Comparison of ENCODE assay signal across 23 cellular contexts in genomic region chr2:42076357-42076921, GRCh38. TPM values are rescaled to one million over a fixed set of nuclear protein-coding genes. Genes with fewer than 3 reads are reported as not detected.
DNase-seq lines count a peak whose midpoint lies in the region; ATAC-seq and TF ChIP-seq lines count a peak whose summit lies in the region.
"Had no signal": no experiment of that assay in that cellular context is flagged by ENCODE, and none has a peak within 500 bp of the region (broad histone marks: within the 10 kb centered on the region; RNA-seq: fewer than 3 reads in every experiment).

No MANE protein-coding gene starts in this region.

- no peak overlapping the region for H3K4me3 ChIP-seq in BLaER1
- no peak overlapping the region for H3K4me3 ChIP-seq in hepatocyte
- H3K4me3 ChIP-seq in naive thymus-derived CD4-positive, alpha-beta T cell (ENCODE audit: low read length), result no peak overlapping the region
- H3K4me3 ChIP-seq: A549, GM12878 had no signal

- no peaks in the 10 kb centered on the region for H3K27me3 Mint-ChIP-seq in Calu3 (ENCODE audit: unreplicated experiment)
- H3K27me3 Mint-ChIP-seq in naive thymus-derived CD4-positive, alpha-beta T cell, result peaks cover 0 to 18% (median 12%) of the 10 kb centered on the region in 5 donors

- intact Hi-C loops in Calu3 (cut with micrococcal nuclease; ENCODE audit: unreplicated experiment), result loop anchor here (2.0 kb wide), 1 partner anchor 270 kb away; no protein-coding TSS in a partner anchor
- intact Hi-C loops in naive thymus-derived CD4-positive, alpha-beta T cell (cut with micrococcal nuclease), result no loop called here

- H3K36me3 ChIP-seq in BLaER1 (no peaks in the 10 kb centered on the region), hepatocyte (replicated peaks; ENCODE audit: insufficient read depth, low read depth) (no peaks in the 10 kb centered on the region)
- no peaks in the 10 kb centered on the region for H3K36me3 ChIP-seq in naive thymus-derived CD4-positive, alpha-beta T cell (ENCODE audit: control insufficient read depth in 2 of 3, insufficient read depth in 3 of 3, low read length in 3 of 3)
- H3K36me3 ChIP-seq: BE2C had no signal

- no peak for TF ChIP-seq CTCF in Calu3 (IDR thresholded peaks at IDR 0.05; ENCODE audit: unreplicated experiment)
- no peak for TF ChIP-seq CTCF in hepatocyte (IDR thresholded peaks at IDR 0.05; ENCODE audit: poor library complexity)

- no peaks in the 10 kb centered on the region for H3K36me3 Mint-ChIP-seq in Calu3 (ENCODE audit: insufficient read depth, unreplicated experiment)
- H3K36me3 Mint-ChIP-seq in naive thymus-derived CD4-positive, alpha-beta T cell, result no peaks in the 10 kb centered on the region
- H3K36me3 Mint-ChIP-seq: CD4-positive, CD25-positive, alpha-beta regulatory T cell; CD8-positive, alpha-beta T cell had no signal

- DNase-seq in Calu3 (peak; percentile 31), LoVo (ENCODE audit: low spot score) (peak; percentile 65), hepatocyte (ENCODE audit: low spot score) (peak; percentile 26), NCI-H82 treated with DMSO at 0.1 percent for 48 hours (lab: John Stamatoyannopoulos, UW; ENCODE audit: unreplicated experiment) (no peak), NCI-H2081 treated with DMSO at 0.1 percent for 48 hours (lab: John Stamatoyannopoulos, UW) (no peak), dedifferentiated amniotic fluid mesenchymal stem cell (ENCODE audit: extremely low spot score) (no peak)
- no peak for DNase-seq in naive thymus-derived CD4-positive, alpha-beta T cell
- DNase-seq: 8988T; ACHN; AML-193; BE2C; Caco-2; CD4-positive, CD25-positive, alpha-beta regulatory T cell; CD8-positive, alpha-beta T cell; DMS79; EL; GDM1; GOT3; HCEC 1CT had no signal

- no peak for ATAC-seq in naive thymus-derived CD4-positive, alpha-beta T cell
- ATAC-seq: CD8-positive, alpha-beta T cell; GM12878 had no signal

- no peak overlapping the region for H3K27ac Mint-ChIP-seq in Calu3 (ENCODE audit: unreplicated experiment)
- no peak overlapping the region for H3K27ac Mint-ChIP-seq in naive thymus-derived CD4-positive, alpha-beta T cell
- H3K27ac Mint-ChIP-seq: CD8-positive, alpha-beta T cell had no signal

- H3K27ac ChIP-seq in BLaER1 (no peak overlapping the region), hepatocyte (peak overlapping the region; percentile 42)
- H3K27ac ChIP-seq in naive thymus-derived CD4-positive, alpha-beta T cell (ENCODE audit: low read depth, low read length), result no peak overlapping the region
- H3K27ac ChIP-seq: C4-2B had no signal

- no peak overlapping the region for H2AFZ ChIP-seq in hepatocyte

- H3K4me1 ChIP-seq in BLaER1, result peaks cover 43% of the 10 kb centered on the region
- peaks cover 15% of the 10 kb centered on the region for H3K4me1 ChIP-seq in hepatocyte (ENCODE audit: insufficient read depth)
- H3K4me1 ChIP-seq in naive thymus-derived CD4-positive, alpha-beta T cell (ENCODE audit: control insufficient read depth in 2 of 2, insufficient read depth in 2 of 2, low read length in 2 of 2), result no peaks in the 10 kb centered on the region

- 81% methylated on average over 7 of the region's 7 CpGs for WGBS in hepatocyte (ENCODE audit: low lambda C conversion rate, missing lambda C conversion rate)

- H3K4me3 Mint-ChIP-seq in Calu3 (ENCODE audit: low read depth, unreplicated experiment), result no peak overlapping the region
- no peak overlapping the region for H3K4me3 Mint-ChIP-seq in naive thymus-derived CD4-positive, alpha-beta T cell
- H3K4me3 Mint-ChIP-seq: CD4-positive, CD25-positive, alpha-beta regulatory T cell; CD8-positive, alpha-beta T cell had no signal

- no peaks in the 10 kb centered on the region for H3K9me3 Mint-ChIP-seq in Calu3 (ENCODE audit: low read depth, unreplicated experiment)
- peaks cover 0 to 2% (median 0%) of the 10 kb centered on the region in 11 donors for H3K9me3 Mint-ChIP-seq in naive thymus-derived CD4-positive, alpha-beta T cell
- H3K9me3 Mint-ChIP-seq: CD8-positive, alpha-beta T cell had no signal

- BruUV-seq in Calu3 (replicated peaks; lab: Mats Ljungman, UMichigan), result no TSS peak

- H3K4me1 Mint-ChIP-seq in Calu3 (ENCODE audit: low read depth, unreplicated experiment), result peaks cover 30% of the 10 kb centered on the region
- H3K4me1 Mint-ChIP-seq in naive thymus-derived CD4-positive, alpha-beta T cell, result no peaks in the 10 kb centered on the region

- H3K27me3 ChIP-seq in BLaER1 (no peaks in the 10 kb centered on the region), hepatocyte (no peaks in the 10 kb centered on the region)
- H3K27me3 ChIP-seq in naive thymus-derived CD4-positive, alpha-beta T cell (ENCODE audit: control insufficient read depth in 2 of 2, insufficient read depth in 2 of 2, low read length in 2 of 2), result no peaks in the 10 kb centered on the region
- H3K27me3 ChIP-seq: BE2C had no signal

- POLR2A ChIA-PET in naive thymus-derived CD4-positive, alpha-beta T cell (lab: Charles Lee), result no interaction called here

- CTCF ChIA-PET in Calu3 (lab: Charles Lee), result no interaction called here
- CTCF ChIA-PET in naive thymus-derived CD4-positive, alpha-beta T cell (lab: Charles Lee), result no interaction called here

- no peaks in the 10 kb centered on the region for H4K20me1 ChIP-seq in BLaER1
- no peaks in the 10 kb centered on the region for H4K20me1 ChIP-seq in hepatocyte (ENCODE audit: insufficient read depth, poor library complexity, severe bottlenecking)

- no peaks in the 10 kb centered on the region for H3K79me2 ChIP-seq in hepatocyte

- no peak overlapping the region for H3K9ac ChIP-seq in BLaER1

- H3K4me2 ChIP-seq in BLaER1, result peak overlapping the region; percentile 42
- H3K4me2 ChIP-seq in hepatocyte, result no peak overlapping the region
- H3K4me2 ChIP-seq: A549 had no signal

- H3K9me3 ChIP-seq in BLaER1, result no peaks in the 10 kb centered on the region; the same call in 1 of the 2 replicates
- no peaks in the 10 kb centered on the region for H3K9me3 ChIP-seq in hepatocyte (ENCODE audit: low read depth)
- H3K9me3 ChIP-seq in naive thymus-derived CD4-positive, alpha-beta T cell (ENCODE audit: control insufficient read depth in 2 of 3, low read length in 3 of 3), result no peaks in the 10 kb centered on the region
- H3K9me3 ChIP-seq: A549, BE2C had no signal

- H3K9me2 ChIP-seq in hepatocyte (replicated peaks; ENCODE audit: insufficient read depth), result no peaks in the 10 kb centered on the region

RNA-seq across cellular contexts. Expression of gene PKDCC, which starts 28.6 kb away (rescaled TPM):
- total RNA-seq in Calu3 (2022) (11.3 and 12.5 TPM in 2 replicates), hepatocyte (278 and 339 TPM in 2 replicates)
- polyA plus RNA-seq in hepatocyte, result 270 and 281 TPM in 2 replicates
- not detected for total RNA-seq in naive thymus-derived CD4-positive, alpha-beta T cell
- not detected for polyA plus RNA-seq in naive thymus-derived CD4-positive, alpha-beta T cell
- total RNA-seq: CD4-positive, CD25-positive, alpha-beta regulatory T cell; CD8-positive, alpha-beta T cell had no signal
- polyA plus RNA-seq: CD4-positive, CD25-positive, alpha-beta regulatory T cell had no signal

Comparison
In these comparisons a context has a peak if more than half of its experiments do, and no peak if none do; other contexts are left out.
1. DNase-seq: peak in Calu3 (single experiment), LoVo (single experiment) and hepatocyte (single experiment); none in NCI-H82 treated with DMSO at 0.1 percent for 48 hours (single experiment), NCI-H2081 treated with DMSO at 0.1 percent for 48 hours (single experiment), naive thymus-derived CD4-positive, alpha-beta T cell (0 of 9) and dedifferentiated amniotic fluid mesenchymal stem cell (single experiment).
2. RNA of gene PKDCC, which starts 28.6 kb away (total RNA-seq): 278 to 339 TPM in hepatocyte; 11.3 to 12.5 TPM in Calu3 and not detected in naive thymus-derived CD4-positive, alpha-beta T cell; every median in the first group is over 10 times any median in the second.